11 cellular contexts compared by ENCODE assay signal in genomic region chr15:96359772-96360498, GRCh38. TPM values are rescaled to one million over a fixed set of nuclear protein-coding genes. Genes with fewer than 3 reads are reported as not detected.
DNase-seq lines count a peak whose midpoint lies in the region; ATAC-seq and TF ChIP-seq lines count a peak whose summit lies in the region.
"Had no signal": no experiment of that assay in that cellular context is flagged by ENCODE, and none has a peak within 500 bp of the region (broad histone marks: within the 10 kb centered on the region; RNA-seq: fewer than 3 reads in every experiment).

No MANE protein-coding gene starts in this region.

- no peak for ATAC-seq in HG03378 (IDR thresholded peaks at IDR 0.05; ENCODE audit: unreplicated experiment)

- H3K27me3 ChIP-seq in spleen (replicated peaks in 1 of 7), result peaks cover 0 to 100% (median 65%) of the 10 kb centered on the region in 7 donors

- H3K4me3 ChIP-seq in HFF-Myc (replicated peaks; ENCODE audit: low read depth, low read length) (peak overlapping the region; percentile 44), choroid plexus epithelial cell (ENCODE audit: low read depth, low read length) (peak overlapping the region; percentile 74), spleen (peak overlapping the region in 7 of 8 donors; percentile 1 to 84 (median 34))

- H3K9me3 ChIP-seq in spleen, result peaks cover 0 to 3% (median 0%) of the 10 kb centered on the region in 8 donors

- TF ChIP-seq CTCF in HFF-Myc (IDR thresholded peaks at IDR 0.05; ENCODE audit: low read depth, low read length, missing control alignments) (no peak), choroid plexus epithelial cell (conservative IDR thresholded peaks at IDR 0.05; ENCODE audit: low read depth, low read length) (no peak), spleen (IDR thresholded peaks at IDR 0.05 in 8 of 11, conservative IDR thresholded peaks at IDR 0.05 in 3 of 11) (no peak)

- no peak for DNase-seq in HFF-Myc (ENCODE audit: extremely low read depth, low read depth)
- peak; percentile 51 for DNase-seq in choroid plexus epithelial cell (ENCODE audit: low read depth)
- DNase-seq in kidney tubule cell (ENCODE audit: low spot score), result peak; percentile 77
- peak; percentile 74 for DNase-seq in spleen
- DNase-seq in SHP77 treated with DMSO at 0.1 percent for 48 hours (lab: John Stamatoyannopoulos, UW), result no peak
- DNase-seq in activated naive CD4-positive, alpha-beta T cell treated with Interleukin-2 at 50 U/mL for 16 hours, result no peak
- DNase-seq in activated CD8-positive, alpha-beta memory T cell treated with anti-CD3 and anti-CD28 coated beads for 24 hours, result no peak
- DNase-seq: NCI-H1417 treated with DMSO at 0.1 percent for 48 hours, small intestine had no signal

- WGBS in spleen, 5 donors, result 4 to 9% (median 5%) methylated on average over 27 to 46 of the region's 46 CpGs

- H3K4me1 ChIP-seq in spleen, result peaks cover 6 to 57% (median 33%) of the 10 kb centered on the region in 6 donors

- no peak for TF ChIP-seq POLR2A in spleen (IDR thresholded peaks at IDR 0.05)

- no peaks in the 10 kb centered on the region for H3K36me3 ChIP-seq in spleen

- intact Hi-C loops in spleen (cut with DNase I; ENCODE audit: low total_unique reads), result loop anchor here (5.0 to 10.0 kb wide), 2 partner anchors 527 to 875 kb away; no protein-coding TSS in a partner anchor

- peak overlapping the region; percentile 14 to 91 (median 89) for H3K27ac ChIP-seq in spleen
- H3K27ac ChIP-seq: VCaP had no signal

RNA-seq across cellular contexts. Expression of gene NR2F2, which starts 29.4 kb away (rescaled TPM):
- total RNA-seq in spleen, result 100 to 1,000 TPM in 6 of 7 donors, 10 to 100 TPM in 1; 87.1 to 256 (median 121) TPM
- 10 to 100 TPM; 18.6 to 39.4 (median 23.7) TPM for polyA plus RNA-seq in spleen

Comparison
In these comparisons a context has a peak if more than half of its experiments do, and no peak if none do; other contexts are left out.
1. DNase-seq: peak in choroid plexus epithelial cell (single experiment), kidney tubule cell (single experiment) and spleen (single experiment); none in HFF-Myc (single experiment), SHP77 treated with DMSO at 0.1 percent for 48 hours (single experiment), activated naive CD4-positive, alpha-beta T cell treated with Interleukin-2 at 50 U/mL for 16 hours (single experiment) and activated CD8-positive, alpha-beta memory T cell treated with anti-CD3 and anti-CD28 coated beads for 24 hours (single experiment).
2. Peak in every context shown above with its lines, with median percentiles within 50 percentile points of each other: H3K4me3 ChIP-seq.